1 cellular context compared by ENCODE assay signal in the genomic region with DNA sequence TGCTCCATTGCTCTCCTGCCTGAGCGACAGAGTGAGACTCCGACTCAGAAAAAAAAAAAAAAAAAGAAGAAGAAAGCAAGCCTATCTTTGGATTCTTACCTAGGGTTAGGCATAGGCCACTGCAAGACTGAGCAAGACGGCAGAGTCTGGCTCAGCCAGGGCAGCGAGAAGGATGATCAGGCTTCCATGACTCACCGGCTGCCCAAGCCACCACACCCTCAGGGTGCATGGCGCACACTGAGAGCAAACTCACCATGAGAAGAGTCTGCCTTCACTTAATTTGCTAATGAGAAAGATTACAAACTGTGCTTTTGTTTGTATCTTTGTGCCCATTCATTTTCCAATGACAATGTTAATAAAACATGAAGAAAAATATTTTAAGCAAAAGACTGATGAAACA.
TF ChIP-seq lines count a peak whose summit lies in the region.

No MANE protein-coding gene starts in this region.

TF ChIP-seq in GM23338, 12 proteins besides CTCF, POLR2A, EP300 and RAD21:
- no peak for TF ChIP-seq ZNF331 (CRISPR knock-in tag; IDR thresholded peaks at IDR 0.05; ENCODE audit: low read depth)
- TF ChIP-seq, protein P1, sequence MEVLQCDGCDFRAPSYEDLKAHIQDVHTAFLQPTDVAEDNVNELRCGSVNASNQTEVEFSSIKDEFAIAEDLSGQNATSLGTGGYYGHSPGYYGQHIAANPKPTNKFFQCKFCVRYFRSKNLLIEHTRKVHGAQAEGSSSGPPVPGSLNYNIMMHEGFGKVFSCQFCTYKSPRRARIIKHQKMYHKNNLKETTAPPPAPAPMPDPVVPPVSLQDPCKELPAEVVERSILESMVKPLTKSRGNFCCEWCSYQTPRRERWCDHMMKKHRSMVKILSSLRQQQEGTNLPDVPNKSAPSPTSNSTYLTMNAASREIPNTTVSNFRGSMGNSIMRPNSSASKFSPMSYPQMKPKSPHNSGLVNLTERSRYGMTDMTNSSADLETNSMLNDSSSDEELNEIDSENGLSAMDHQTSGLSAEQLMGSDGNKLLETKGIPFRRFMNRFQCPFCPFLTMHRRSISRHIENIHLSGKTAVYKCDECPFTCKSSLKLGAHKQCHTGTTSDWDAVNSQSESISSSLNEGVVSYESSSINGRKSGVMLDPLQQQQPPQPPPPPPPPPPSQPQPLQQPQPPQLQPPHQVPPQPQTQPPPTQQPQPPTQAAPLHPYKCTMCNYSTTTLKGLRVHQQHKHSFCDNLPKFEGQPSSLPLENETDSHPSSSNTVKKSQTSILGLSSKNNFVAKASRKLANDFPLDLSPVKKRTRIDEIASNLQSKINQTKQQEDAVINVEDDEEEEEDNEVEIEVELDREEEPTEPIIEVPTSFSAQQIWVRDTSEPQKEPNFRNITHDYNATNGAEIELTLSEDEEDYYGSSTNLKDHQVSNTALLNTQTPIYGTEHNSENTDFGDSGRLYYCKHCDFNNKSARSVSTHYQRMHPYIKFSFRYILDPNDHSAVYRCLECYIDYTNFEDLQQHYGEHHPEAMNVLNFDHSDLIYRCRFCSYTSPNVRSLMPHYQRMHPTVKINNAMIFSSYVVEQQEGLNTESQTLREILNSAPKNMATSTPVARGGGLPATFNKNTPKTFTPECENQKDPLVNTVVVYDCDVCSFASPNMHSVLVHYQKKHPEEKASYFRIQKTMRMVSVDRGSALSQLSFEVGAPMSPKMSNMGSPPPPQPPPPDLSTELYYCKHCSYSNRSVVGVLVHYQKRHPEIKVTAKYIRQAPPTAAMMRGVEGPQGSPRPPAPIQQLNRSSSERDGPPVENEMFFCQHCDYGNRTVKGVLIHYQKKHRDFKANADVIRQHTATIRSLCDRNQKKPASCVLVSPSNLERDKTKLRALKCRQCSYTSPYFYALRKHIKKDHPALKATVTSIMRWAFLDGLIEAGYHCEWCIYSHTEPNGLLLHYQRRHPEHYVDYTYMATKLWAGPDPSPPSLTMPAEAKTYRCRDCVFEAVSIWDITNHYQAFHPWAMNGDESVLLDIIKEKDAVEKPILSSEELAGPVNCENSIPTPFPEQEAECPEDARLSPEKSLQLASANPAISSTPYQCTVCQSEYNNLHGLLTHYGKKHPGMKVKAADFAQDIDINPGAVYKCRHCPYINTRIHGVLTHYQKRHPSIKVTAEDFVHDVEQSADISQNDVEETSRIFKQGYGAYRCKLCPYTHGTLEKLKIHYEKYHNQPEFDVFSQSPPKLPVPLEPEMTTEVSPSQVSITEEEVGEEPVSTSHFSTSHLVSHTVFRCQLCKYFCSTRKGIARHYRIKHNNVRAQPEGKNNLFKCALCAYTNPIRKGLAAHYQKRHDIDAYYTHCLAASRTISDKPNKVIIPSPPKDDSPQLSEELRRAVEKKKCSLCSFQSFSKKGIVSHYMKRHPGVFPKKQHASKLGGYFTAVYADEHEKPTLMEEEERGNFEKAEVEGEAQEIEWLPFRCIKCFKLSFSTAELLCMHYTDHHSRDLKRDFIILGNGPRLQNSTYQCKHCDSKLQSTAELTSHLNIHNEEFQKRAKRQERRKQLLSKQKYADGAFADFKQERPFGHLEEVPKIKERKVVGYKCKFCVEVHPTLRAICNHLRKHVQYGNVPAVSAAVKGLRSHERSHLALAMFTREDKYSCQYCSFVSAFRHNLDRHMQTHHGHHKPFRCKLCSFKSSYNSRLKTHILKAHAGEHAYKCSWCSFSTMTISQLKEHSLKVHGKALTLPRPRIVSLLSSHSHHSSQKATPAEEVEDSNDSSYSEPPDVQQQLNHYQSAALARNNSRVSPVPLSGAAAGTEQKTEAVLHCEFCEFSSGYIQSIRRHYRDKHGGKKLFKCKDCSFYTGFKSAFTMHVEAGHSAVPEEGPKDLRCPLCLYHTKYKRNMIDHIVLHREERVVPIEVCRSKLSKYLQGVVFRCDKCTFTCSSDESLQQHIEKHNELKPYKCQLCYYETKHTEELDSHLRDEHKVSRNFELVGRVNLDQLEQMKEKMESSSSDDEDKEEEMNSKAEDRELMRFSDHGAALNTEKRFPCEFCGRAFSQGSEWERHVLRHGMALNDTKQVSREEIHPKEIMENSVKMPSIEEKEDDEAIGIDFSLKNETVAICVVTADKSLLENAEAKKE (CRISPR knock-in tag; IDR thresholded peaks at IDR 0.05), result no peak
- TF ChIP-seq EZH2phosphoT487 (IDR thresholded peaks at IDR 0.05; ENCODE audit: unreplicated experiment), result no peak
- TF ChIP-seq, protein P2, sequence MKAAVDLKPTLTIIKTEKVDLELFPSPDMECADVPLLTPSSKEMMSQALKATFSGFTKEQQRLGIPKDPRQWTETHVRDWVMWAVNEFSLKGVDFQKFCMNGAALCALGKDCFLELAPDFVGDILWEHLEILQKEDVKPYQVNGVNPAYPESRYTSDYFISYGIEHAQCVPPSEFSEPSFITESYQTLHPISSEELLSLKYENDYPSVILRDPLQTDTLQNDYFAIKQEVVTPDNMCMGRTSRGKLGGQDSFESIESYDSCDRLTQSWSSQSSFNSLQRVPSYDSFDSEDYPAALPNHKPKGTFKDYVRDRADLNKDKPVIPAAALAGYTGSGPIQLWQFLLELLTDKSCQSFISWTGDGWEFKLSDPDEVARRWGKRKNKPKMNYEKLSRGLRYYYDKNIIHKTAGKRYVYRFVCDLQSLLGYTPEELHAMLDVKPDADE (IDR thresholded peaks at IDR 0.05), result no peak
- TF ChIP-seq STAT1 (IDR thresholded peaks at IDR 0.05; ENCODE audit: unreplicated experiment), result no peak
- TF ChIP-seq NANOG (IDR thresholded peaks at IDR 0.05; ENCODE audit: borderline replicate concordance), result no peak
- no peak for TF ChIP-seq JUNB (IDR thresholded peaks at IDR 0.05; ENCODE audit: unreplicated experiment)
- TF ChIP-seq ZNF114 (CRISPR knock-in tag; IDR thresholded peaks at IDR 0.05), result no peak
- TF ChIP-seq CREB1 (CRISPR knock-in tag; IDR thresholded peaks at IDR 0.05; ENCODE audit: low read depth), result no peak
